26 cellular contexts compared by ENCODE assay signal in the genomic region with DNA sequence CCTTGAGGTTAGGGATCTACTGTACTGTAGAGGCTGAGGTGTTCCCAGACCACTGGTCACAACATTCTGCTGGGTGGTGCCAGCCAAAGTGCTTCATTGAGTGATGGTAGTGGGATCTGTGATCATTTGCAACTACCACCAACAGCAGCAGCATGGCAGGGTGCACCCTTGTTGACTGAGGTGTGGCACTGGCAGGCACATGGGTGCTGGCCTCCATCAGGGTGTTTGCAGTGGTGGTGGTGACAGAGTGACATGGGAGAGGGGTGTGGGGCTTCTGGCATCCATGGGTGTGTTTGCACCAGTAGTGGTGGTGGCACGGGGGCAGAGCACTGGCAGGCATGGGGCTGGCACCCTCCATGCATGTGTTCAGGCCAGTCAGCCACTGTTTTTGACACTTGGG.
"Had no signal": no experiment of that assay in that cellular context is flagged by ENCODE, and none has a peak within 500 bp of the region (broad histone marks: within the 10 kb centered on the region; RNA-seq: fewer than 3 reads in every experiment).

No MANE protein-coding gene starts in this region.

- H3K27ac ChIP-seq: left lung, lower lobe of right lung, neural progenitor cell, ovary, prostate gland, skin epidermis, stomach, testis, thyroid gland, transverse colon, vagina had no signal

- H3K27me3 ChIP-seq: left lung, neural progenitor cell, ovary, stomach, testis, thyroid gland, transverse colon, vagina had no signal

- H2AFZ ChIP-seq: neural progenitor cell had no signal

- H3K4me1 Mint-ChIP-seq: naive B cell; natural killer cell; neural progenitor cell; stimulated activated naive B cell treated with anti-CD40 and anti-IgM and Interleukin-4, amounts not matched to agents 10 μg/mL and 1 μg/mL and 100 μg/mL, for 72 hours had no signal

- DNase-seq: head of caudate nucleus; hippocampal formation; left colon; lower lobe of right lung; mesendoderm; naive B cell; natural killer cell; nephron progenitor cell; ovary; retina; stimulated activated CD4-positive, alpha-beta T cell treated with anti-CD3 and anti-CD28 coated beads, Interleukin-4, amount 100 ng/mL, for 4 hours; stimulated activated CD8-positive, alpha-beta memory T cell treated with anti-CD3 and anti-CD28 coated beads, Interleukin-4, amount 100 ng/mL, for 48 hours; stimulated activated naive B cell treated with anti-CD40 and anti-IgM and Interleukin-4, amounts not matched to agents 10 μg/mL and 1 μg/mL and 100 μg/mL, for 72 hours; stimulated activated naive CD8-positive, alpha-beta T cell treated with anti-CD3 and anti-CD28 coated beads, Interleukin-15, Interleukin-2, amounts not matched to agents 100 U/mL and 50 U/mL, for 24 hours; stomach; testis; thyroid gland; transverse colon had no signal

- H3K4me3 Mint-ChIP-seq: mesothelial cell of epicardium; natural killer cell; nephron progenitor cell; neural progenitor cell; stimulated activated naive B cell treated with anti-CD40 and anti-IgM and Interleukin-4, amounts not matched to agents 10 μg/mL and 1 μg/mL and 100 μg/mL, for 72 hours had no signal

- H3K4me3 ChIP-seq: left lung, lower lobe of right lung, neural progenitor cell, ovary, prostate gland, skin epidermis, stomach, testis, thyroid gland, transverse colon, vagina had no signal

- H3K27ac Mint-ChIP-seq: natural killer cell; nephron progenitor cell; neural progenitor cell; stimulated activated naive B cell treated with anti-CD40 and anti-IgM and Interleukin-4, amounts not matched to agents 10 μg/mL and 1 μg/mL and 100 μg/mL, for 72 hours had no signal

- H3K36me3 ChIP-seq: left lung, lower lobe of right lung, neural progenitor cell, ovary, prostate gland, stomach, thyroid gland, transverse colon, vagina had no signal

- H3K36me3 Mint-ChIP-seq: naive B cell; natural killer cell; neural progenitor cell; stimulated activated naive B cell treated with anti-CD40 and anti-IgM and Interleukin-4, amounts not matched to agents 10 μg/mL and 1 μg/mL and 100 μg/mL, for 72 hours had no signal

- H3K4me1 ChIP-seq: left lung, lower lobe of right lung, neural progenitor cell, prostate gland, stomach, testis, thyroid gland, transverse colon, vagina had no signal

- H3K4me2 ChIP-seq: neural progenitor cell had no signal

- H3K9ac ChIP-seq: neural progenitor cell had no signal

- H3K9me3 ChIP-seq: left lung, lower lobe of right lung, ovary, prostate gland, stomach, testis, thyroid gland, transverse colon, vagina had no signal

- ATAC-seq: left colon; left lung; lower lobe of right lung; natural killer cell; right cardiac atrium; sciatic nerve; stimulated activated naive B cell treated with anti-CD40 and anti-IgM and Interleukin-4, amounts not matched to agents 10 μg/mL and 1 μg/mL and 100 μg/mL, for 72 hours; stimulated activated naive CD8-positive, alpha-beta T cell treated with anti-CD3 and anti-CD28 coated beads, Interleukin-15, Interleukin-2, amounts not matched to agents 100 U/mL and 50 U/mL, for 24 hours had no signal
